ENCODE assay signal across 13 cellular contexts in the genomic region with DNA sequence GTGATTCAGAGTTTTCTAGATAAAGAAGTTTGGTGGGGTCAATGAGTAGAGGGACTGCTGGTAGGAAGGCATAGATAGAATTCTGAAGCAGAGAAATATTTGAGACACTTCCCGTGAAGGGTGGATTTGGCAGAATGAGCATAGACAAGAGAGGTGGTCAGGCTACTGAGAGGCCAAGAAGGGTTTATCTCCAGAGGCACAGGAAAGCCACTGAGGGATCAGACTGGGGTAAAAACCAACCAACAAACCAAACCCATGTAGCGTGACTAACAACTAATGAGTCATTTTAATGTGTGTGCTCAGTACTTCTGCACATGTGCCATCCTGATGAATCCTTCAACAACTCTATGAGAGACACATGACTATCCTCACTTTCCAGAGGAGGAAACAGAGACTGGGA. TPM values are rescaled to one million over a fixed set of nuclear protein-coding genes. Genes with fewer than 3 reads are reported as not detected.
DNase-seq lines count a peak whose midpoint lies in the region; ATAC-seq and TF ChIP-seq lines count a peak whose summit lies in the region.
"Had no signal": no experiment of that assay in that cellular context is flagged by ENCODE, and none has a peak within 500 bp of the region (broad histone marks: within the 10 kb centered on the region; RNA-seq: fewer than 3 reads in every experiment).

No MANE protein-coding gene starts in this region.

- H3K36me3 ChIP-seq in SK-N-SH (replicated peaks in 1 of 2; ENCODE audit: control insufficient read depth in 1 of 2, insufficient read depth in 2 of 2, low read length in 1 of 2), result no peaks in the 10 kb centered on the region

- peak overlapping the region in 1 of 2 experiments; percentile 98; a peak in 2 of 4 replicates for H3K27ac ChIP-seq in SK-N-SH (ENCODE audit: low read depth in 2 of 2, low read length in 1 of 2)

- H3K4me1 Mint-ChIP-seq in natural killer cell treated with Interleukin-12 subunit alpha and Interleukin-12 subunit beta and Interleukin-15 and Interleukin-18, amount 100 ng/mL, for 72 hours (ENCODE audit: low read depth in 2 of 2), result peaks cover 8 to 14% of the 10 kb centered on the region in 2 donors
- H3K4me1 Mint-ChIP-seq in natural killer cell (no peaks in the 10 kb centered on the region), CD14-positive monocyte (peaks cover 6% of the 10 kb centered on the region)
- H3K4me1 Mint-ChIP-seq: CD4-positive, CD25-positive, alpha-beta regulatory T cell had no signal

- H3K36me3 Mint-ChIP-seq in natural killer cell treated with Interleukin-12 subunit alpha and Interleukin-12 subunit beta and Interleukin-15 and Interleukin-18, amount 100 ng/mL, for 72 hours, result no peaks in the 10 kb centered on the region
- H3K36me3 Mint-ChIP-seq in natural killer cell (no peaks in the 10 kb centered on the region), CD14-positive monocyte (no peaks in the 10 kb centered on the region)
- H3K36me3 Mint-ChIP-seq: CD4-positive, CD25-positive, alpha-beta regulatory T cell had no signal

- H3K9me3 Mint-ChIP-seq in natural killer cell treated with Interleukin-12 subunit alpha and Interleukin-12 subunit beta and Interleukin-15 and Interleukin-18, amount 100 ng/mL, for 72 hours, result no peaks in the 10 kb centered on the region
- H3K9me3 Mint-ChIP-seq in natural killer cell, result no peaks in the 10 kb centered on the region
- peaks cover 0 to 3% (median 0%) of the 10 kb centered on the region in 7 donors for H3K9me3 Mint-ChIP-seq in CD14-positive monocyte
- H3K9me3 Mint-ChIP-seq: activated CD4-positive, alpha-beta memory T cell treated with anti-CD3 and anti-CD28 coated beads, Interleukin-2, amount 10 ng/mL, durations not matched to agents 7 days and 5 days; nephron had no signal

- peak overlapping the region; percentile 56; the same call in 1 of the 2 replicates for H3K9ac ChIP-seq in SK-N-SH

- 0 out of 2 replicates have a peak overlapping the region, but pooled peaks have one; percentile 10 for H2AFZ ChIP-seq in SK-N-SH (ENCODE audit: low read depth)

- 37% methylated on average over 2 of the region's 2 CpGs for WGBS in SK-N-SH (ENCODE audit: low lambda C conversion rate)

- H3F3A ChIP-seq in SK-N-SH (replicated peaks; ENCODE audit: insufficient read depth), result peaks cover 33% of the 10 kb centered on the region

- H3K27me3 ChIP-seq in SK-N-SH (ENCODE audit: insufficient read depth), result no peaks in the 10 kb centered on the region

- peak overlapping the region; percentile 55 for H3K4me3 Mint-ChIP-seq in natural killer cell treated with Interleukin-12 subunit alpha and Interleukin-12 subunit beta and Interleukin-15 and Interleukin-18, amount 100 ng/mL, for 72 hours
- H3K4me3 Mint-ChIP-seq in natural killer cell (no peak overlapping the region), CD14-positive monocyte (peak overlapping the region in 1 of 2 donors; percentile 36)
- H3K4me3 Mint-ChIP-seq: activated CD4-positive, alpha-beta memory T cell treated with anti-CD3 and anti-CD28 coated beads, Interleukin-2, amount 10 ng/mL, durations not matched to agents 7 days and 5 days; CD4-positive, CD25-positive, alpha-beta regulatory T cell; nephron had no signal

- no peaks in the 10 kb centered on the region for H3K9me3 ChIP-seq in SK-N-SH

- no peak for TF ChIP-seq EP300 in SK-N-SH (IDR thresholded peaks at IDR 0.05; ENCODE audit: borderline replicate concordance in 1 of 2, low read depth in 1 of 2, low read length in 1 of 2)

- no peak overlapping the region for H3K4me3 ChIP-seq in SK-N-SH (ENCODE audit: low read depth in 2 of 2, low read length in 1 of 2)

- no peaks in the 10 kb centered on the region for H4K20me1 ChIP-seq in SK-N-SH (ENCODE audit: insufficient read depth)

- intact Hi-C loops in natural killer cell (cut with micrococcal nuclease) (no loop called here), CD14-positive monocyte (cut with micrococcal nuclease) (loop anchor here in 1 of 2 donors (5.0 kb wide), 1 partner anchor 76 kb away; no protein-coding TSS in a partner anchor)

- peak in 1 of 2 donors; percentile 42 for ATAC-seq in natural killer cell treated with Interleukin-12 subunit alpha and Interleukin-12 subunit beta and Interleukin-15 and Interleukin-18, amount 100 ng/mL, for 72 hours
- ATAC-seq in natural killer cell (no peak), left lobe of liver (no peak)

- no peak for TF ChIP-seq RAD21 in SK-N-SH (IDR thresholded peaks at IDR 0.05; ENCODE audit: low read length)

- H3K27ac Mint-ChIP-seq in natural killer cell treated with Interleukin-12 subunit alpha and Interleukin-12 subunit beta and Interleukin-15 and Interleukin-18, amount 100 ng/mL, for 72 hours, result peak overlapping the region in 1 of 2 donors; percentile 9
- H3K27ac Mint-ChIP-seq in natural killer cell (no peak overlapping the region), CD14-positive monocyte (peak overlapping the region in 3 of 7 donors; percentile 42 to 79 (median 57))
- H3K27ac Mint-ChIP-seq: activated CD4-positive, alpha-beta memory T cell treated with anti-CD3 and anti-CD28 coated beads, Interleukin-2, amount 10 ng/mL, durations not matched to agents 7 days and 5 days; CD4-positive, CD25-positive, alpha-beta regulatory T cell had no signal

- DNase-seq in natural killer cell treated with Interleukin-12 subunit alpha and Interleukin-12 subunit beta and Interleukin-15 and Interleukin-18, amount 100 ng/mL, for 72 hours (ENCODE audit: low spot score), result no peak
- DNase-seq in natural killer cell, result no peak
- no peak for DNase-seq in SK-N-SH
- DNase-seq in foreskin melanocyte, result peak; percentile 71
- no peak for DNase-seq in left lobe of liver (ENCODE audit: low spot score)
- no peak for DNase-seq in CD14-positive monocyte (ENCODE audit: low spot score)
- no peak for DNase-seq in globus pallidus (ENCODE audit: low spot score)
- no peak for DNase-seq in NCI-H2227 (lab: John Stamatoyannopoulos, UW; ENCODE audit: unreplicated experiment)
- DNase-seq: activated CD4-positive, alpha-beta memory T cell treated with anti-CD3 and anti-CD28 coated beads, Interleukin-2, amount 10 ng/mL, durations not matched to agents 7 days and 5 days; CD4-positive, CD25-positive, alpha-beta regulatory T cell; effector memory CD4-positive, alpha-beta T cell; NCI-H748 treated with DMSO at 0.1 percent for 48 hours had no signal

- peaks cover 23% of the 10 kb centered on the region in 2 donors for H3K27me3 Mint-ChIP-seq in natural killer cell treated with Interleukin-12 subunit alpha and Interleukin-12 subunit beta and Interleukin-15 and Interleukin-18, amount 100 ng/mL, for 72 hours
- H3K27me3 Mint-ChIP-seq in natural killer cell (ENCODE audit: low read depth in 2 of 2) (peaks cover 8 to 11% of the 10 kb centered on the region in 2 donors), CD14-positive monocyte (ENCODE audit: low read depth in 3 of 3) (peaks cover 1 to 14% (median 7%) of the 10 kb centered on the region in 3 donors)

- CTCF ChIA-PET in SK-N-SH (lab: Yijun Ruan, JAX), result no interaction called here

- H3K4me2 ChIP-seq in SK-N-SH, result peak overlapping the region; percentile 12; the same call in 1 of the 2 replicates

- peaks cover 11 to 26% of the 10 kb centered on the region in 2 experiments; a peak in 2 of 4 replicates for H3K4me1 ChIP-seq in SK-N-SH (ENCODE audit: control insufficient read depth in 1 of 2, insufficient read depth in 2 of 2, low read depth in 1 of 2, low read length in 1 of 2)

- no peaks in the 10 kb centered on the region for H3K79me2 ChIP-seq in SK-N-SH (ENCODE audit: insufficient read depth)

- TF ChIP-seq CTCF in natural killer cell (IDR thresholded peaks at IDR 0.05), result no peak
- TF ChIP-seq CTCF in SK-N-SH (IDR thresholded peaks at IDR 0.05), result no peak
- TF ChIP-seq CTCF in CD14-positive monocyte (IDR thresholded peaks at IDR 0.05), result no peak

- H3K9me2 ChIP-seq in SK-N-SH, result no peaks in the 10 kb centered on the region

- POLR2A ChIA-PET in SK-N-SH (lab: Yijun Ruan, JAX), result no interaction called here

TF ChIP-seq in SK-N-SH, 30 proteins besides CTCF, POLR2A, EP300 and RAD21:
- TF ChIP-seq NFIC (IDR thresholded peaks at IDR 0.05; ENCODE audit: borderline replicate concordance), result no peak
- 0 out of 2 replicates have a peak, but pooled peaks have one; percentile 7 for TF ChIP-seq JUND (IDR thresholded peaks at IDR 0.05)
- no peak for TF ChIP-seq SIN3A (IDR thresholded peaks at IDR 0.05; ENCODE audit: borderline replicate concordance, low read depth, low read length)
- no peak for TF ChIP-seq MXI1 (IDR thresholded peaks at IDR 0.05; ENCODE audit: low read depth, low read length)
- TF ChIP-seq, protein P1, sequence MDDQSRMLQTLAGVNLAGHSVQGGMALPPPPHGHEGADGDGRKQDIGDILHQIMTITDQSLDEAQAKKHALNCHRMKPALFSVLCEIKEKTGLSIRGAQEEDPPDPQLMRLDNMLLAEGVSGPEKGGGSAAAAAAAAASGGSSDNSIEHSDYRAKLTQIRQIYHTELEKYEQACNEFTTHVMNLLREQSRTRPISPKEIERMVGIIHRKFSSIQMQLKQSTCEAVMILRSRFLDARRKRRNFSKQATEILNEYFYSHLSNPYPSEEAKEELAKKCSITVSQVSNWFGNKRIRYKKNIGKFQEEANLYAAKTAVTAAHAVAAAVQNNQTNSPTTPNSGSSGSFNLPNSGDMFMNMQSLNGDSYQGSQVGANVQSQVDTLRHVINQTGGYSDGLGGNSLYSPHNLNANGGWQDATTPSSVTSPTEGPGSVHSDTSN (IDR thresholded peaks at IDR 0.05), result no peak
- TF ChIP-seq TCF12 (IDR thresholded peaks at IDR 0.05), result peak; percentile 47; the same call in 1 of the 2 replicates
- TF ChIP-seq CHD2 (IDR thresholded peaks at IDR 0.05; ENCODE audit: low read length, partially characterized antibody), result no peak
- TF ChIP-seq FOSL2 (IDR thresholded peaks at IDR 0.05; ENCODE audit: borderline replicate concordance, low read depth), result peak; percentile 51; the same call in 1 of the 2 replicates
- no peak for TF ChIP-seq FOXJ3 (CRISPR knock-in tag; IDR thresholded peaks at IDR 0.05)
- no peak for TF ChIP-seq GATA2 (CRISPR knock-in tag; IDR thresholded peaks at IDR 0.05)
TF ChIP-seq in SK-N-SH: peak in this region for 3.

RNA-seq across cellular contexts. Expression of a gene that starts 60.0 kb away (rescaled TPM):
- total RNA-seq in natural killer cell treated with Interleukin-12 subunit alpha and Interleukin-12 subunit beta and Interleukin-15 and Interleukin-18, amount 100 ng/mL, for 72 hours, result 1 to 10 TPM; 3.8 to 9.1 TPM
- 1 to 10 TPM; 2.0 to 4.1 (median 3.2) TPM for total RNA-seq in natural killer cell
- 4.9 and 6.2 TPM in 2 replicates for polyA plus RNA-seq in SK-N-SH (2012; rRNA removed)
- polyA plus RNA-seq in SK-N-SH (2012; cell fraction: cytosol; rRNA removed), result 5.9 and 6.0 TPM in 2 replicates
- 10.6 and 14.3 TPM in 2 replicates for polyA plus RNA-seq in SK-N-SH (2012; cell fraction: nucleus; rRNA removed)
- 1.5 TPM for total RNA-seq in left lobe of liver
- not detected for polyA plus RNA-seq in CD14-positive monocyte
- total RNA-seq: activated CD4-positive, alpha-beta memory T cell treated with anti-CD3 and anti-CD28 coated beads, Interleukin-2, amount 10 ng/mL, durations not matched to agents 7 days and 5 days; CD4-positive, CD25-positive, alpha-beta regulatory T cell had no signal
